16 cellular contexts compared by ENCODE assay signal in the genomic region with DNA sequence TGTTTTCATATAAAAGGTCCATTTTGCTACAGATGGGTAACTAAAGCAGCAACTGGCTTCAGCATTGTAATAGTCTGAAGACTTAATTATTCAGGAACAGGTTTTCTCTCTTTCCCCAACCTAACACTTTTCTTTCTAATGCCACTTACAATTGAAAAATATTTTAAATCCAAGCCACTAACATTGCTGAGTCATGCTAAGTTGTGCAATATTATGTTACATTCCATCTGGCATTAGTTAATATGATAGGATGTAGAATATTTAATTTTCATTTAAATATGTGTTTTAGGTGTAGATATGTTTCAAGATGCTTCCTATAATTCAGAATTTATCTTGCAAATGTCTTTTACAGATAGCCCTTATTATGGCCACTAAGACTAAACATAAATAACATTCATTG.
DNase-seq lines count a peak whose midpoint lies in the region; ATAC-seq, FAIRE-seq and TF ChIP-seq lines count a peak whose summit lies in the region.
"Had no signal": no experiment of that assay in that cellular context is flagged by ENCODE, and none has a peak within 500 bp of the region (broad histone marks: within the 10 kb centered on the region; RNA-seq: fewer than 3 reads in every experiment).

No MANE protein-coding gene starts in this region.

- H2AFZ ChIP-seq in SK-N-SH (ENCODE audit: low read depth): no peak overlapping the region

- POLR2A ChIA-PET in SK-N-SH (lab: Yijun Ruan, JAX): no interaction called here
- POLR2A ChIA-PET in CD8-positive, alpha-beta memory T cell (lab: Charles Lee): no interaction called here

- no peak overlapping the region for H3K9ac ChIP-seq in SK-N-SH
- H3K9ac ChIP-seq: BLaER1 had no signal

- H3K27ac ChIP-seq in SK-N-SH (ENCODE audit: low read depth in 2 of 2, low read length in 1 of 2): peak overlapping the region; percentile 0 to 28; a peak in 2 of 4 replicates
- no peak overlapping the region for H3K27ac ChIP-seq in CD8-positive, alpha-beta memory T cell (ENCODE audit: low read depth, low read length)
- H3K27ac ChIP-seq: BLaER1, epithelial cell of prostate had no signal

- TF ChIP-seq RAD21 in SK-N-SH (IDR thresholded peaks at IDR 0.05; ENCODE audit: low read length): no peak

- TF ChIP-seq EP300 in SK-N-SH (IDR thresholded peaks at IDR 0.05; ENCODE audit: borderline replicate concordance in 1 of 2, low read depth in 1 of 2, low read length in 1 of 2): peak in 1 of 2 experiments; percentile 13; a peak in 1 of 4 replicates

- peaks cover 5% of the 10 kb centered on the region for H3F3A ChIP-seq in SK-N-SH (replicated peaks; ENCODE audit: insufficient read depth)

- no peaks in the 10 kb centered on the region for H3K9me2 ChIP-seq in SK-N-SH

- no peaks in the 10 kb centered on the region for H3K36me3 Mint-ChIP-seq in Calu3 (ENCODE audit: insufficient read depth, unreplicated experiment)
- H3K36me3 Mint-ChIP-seq in CD8-positive, alpha-beta memory T cell: peaks cover 0 to under 1% (median 0%) of the 10 kb centered on the region in 3 donors

- no peaks in the 10 kb centered on the region for H3K27me3 ChIP-seq in SK-N-SH (ENCODE audit: insufficient read depth)
- no peaks in the 10 kb centered on the region for H3K27me3 ChIP-seq in CD8-positive, alpha-beta memory T cell (ENCODE audit: insufficient read depth, low read length, poor library complexity, severe bottlenecking)
- H3K27me3 ChIP-seq: BLaER1 had no signal

- no peak overlapping the region for H3K4me2 ChIP-seq in SK-N-SH
- H3K4me2 ChIP-seq: BLaER1 had no signal

- TF ChIP-seq CTCF in SK-N-SH (IDR thresholded peaks at IDR 0.05): no peak
- no peak for TF ChIP-seq CTCF in fibroblast of the aortic adventitia (IDR thresholded peaks at IDR 0.05; ENCODE audit: insufficient read depth, low read length)
- TF ChIP-seq CTCF in Calu3 (IDR thresholded peaks at IDR 0.05; ENCODE audit: unreplicated experiment): no peak

- H3K4me3 ChIP-seq in SK-N-SH (ENCODE audit: low read depth in 2 of 2, low read length in 1 of 2) (no peak overlapping the region), fibroblast of the aortic adventitia (ENCODE audit: low read depth, low read length) (no peak overlapping the region)
- no peak overlapping the region for H3K4me3 ChIP-seq in CD8-positive, alpha-beta memory T cell (ENCODE audit: low read length)
- H3K4me3 ChIP-seq: BLaER1 had no signal

- peaks cover 2% of the 10 kb centered on the region; the same call in 1 of the 2 replicates for H3K9me3 ChIP-seq in SK-N-SH
- no peaks in the 10 kb centered on the region for H3K9me3 ChIP-seq in CD8-positive, alpha-beta memory T cell (ENCODE audit: low read length)
- H3K9me3 ChIP-seq: BLaER1 had no signal

- intact Hi-C loops in Calu3 (cut with micrococcal nuclease; ENCODE audit: unreplicated experiment): no loop called here

- no peak overlapping the region for H3K4me3 Mint-ChIP-seq in Calu3 (ENCODE audit: low read depth, unreplicated experiment)
- H3K4me3 Mint-ChIP-seq in CD8-positive, alpha-beta memory T cell: no peak overlapping the region
- H3K4me3 Mint-ChIP-seq: central memory CD8-positive, alpha-beta T cell had no signal

- H3K27me3 Mint-ChIP-seq in Calu3 (ENCODE audit: unreplicated experiment): no peaks in the 10 kb centered on the region
- H3K27me3 Mint-ChIP-seq in CD8-positive, alpha-beta memory T cell: no peaks in the 10 kb centered on the region
- H3K27me3 Mint-ChIP-seq: central memory CD8-positive, alpha-beta T cell had no signal

- no peaks in the 10 kb centered on the region for H3K9me3 Mint-ChIP-seq in Calu3 (ENCODE audit: low read depth, unreplicated experiment)
- peaks cover 0 to 9% (median 2%) of the 10 kb centered on the region in 5 donors for H3K9me3 Mint-ChIP-seq in CD8-positive, alpha-beta memory T cell
- H3K9me3 Mint-ChIP-seq: activated T-helper 2 cell treated with anti-CD3 and anti-CD28 coated beads, Interferon-gamma antibody, Interleukin-2, Interleukin-4, amounts not matched to agents 10 μg/mL and 5 μg/mL and 100 μg/mL, durations not matched to agents 14 hours and 24 hours and 36 hours; central memory CD8-positive, alpha-beta T cell had no signal

- no peaks in the 10 kb centered on the region for H4K20me1 ChIP-seq in SK-N-SH (ENCODE audit: insufficient read depth)
- H4K20me1 ChIP-seq: BLaER1 had no signal

- peak; percentile 27 for FAIRE-seq in A204.1 (lab: Jason Lieb, UNC)

- BruUV-seq in Calu3 (replicated peaks; lab: Mats Ljungman, UMichigan): no TSS peak

- ATAC-seq in GM18867 (IDR thresholded peaks at IDR 0.05; ENCODE audit: unreplicated experiment): no peak

- CTCF ChIA-PET in SK-N-SH (lab: Yijun Ruan, JAX): no interaction called here
- CTCF ChIA-PET in Calu3 (lab: Charles Lee): no interaction called here
- CTCF ChIA-PET in CD8-positive, alpha-beta memory T cell (lab: Charles Lee): no interaction called here

- no peak overlapping the region for H3K27ac Mint-ChIP-seq in Calu3 (ENCODE audit: unreplicated experiment)
- H3K27ac Mint-ChIP-seq in CD8-positive, alpha-beta memory T cell: no peak overlapping the region
- H3K27ac Mint-ChIP-seq: activated T-helper 2 cell treated with anti-CD3 and anti-CD28 coated beads, Interferon-gamma antibody, Interleukin-2, Interleukin-4, amounts not matched to agents 10 μg/mL and 5 μg/mL and 100 μg/mL, durations not matched to agents 14 hours and 24 hours and 36 hours had no signal

- no peaks in the 10 kb centered on the region for H3K36me3 ChIP-seq in SK-N-SH (replicated peaks in 1 of 2; ENCODE audit: control insufficient read depth in 1 of 2, insufficient read depth in 2 of 2, low read length in 1 of 2)
- H3K36me3 ChIP-seq in CD8-positive, alpha-beta memory T cell (ENCODE audit: insufficient read depth, low read length): no peaks in the 10 kb centered on the region
- H3K36me3 ChIP-seq: BLaER1 had no signal

- no peaks in the 10 kb centered on the region for H3K79me2 ChIP-seq in SK-N-SH (ENCODE audit: insufficient read depth)

- DNase-seq in H4 (ENCODE audit: low spot score): peak; percentile 11
- DNase-seq in SK-N-SH: no peak
- DNase-seq in fibroblast of the aortic adventitia (ENCODE audit: low read depth): peak; percentile 83
- no peak for DNase-seq in hippocampal formation (lab: John Stamatoyannopoulos, UW)
- no peak for DNase-seq in Calu3
- no peak for DNase-seq in CD8-positive, alpha-beta memory T cell
- DNase-seq: activated CD4-positive, alpha-beta T cell treated with anti-CD3 and anti-CD28 coated beads for 48 hours; GDM1; Karpas-422; NCI-H2107 had no signal

- peaks cover 0 to 10% of the 10 kb centered on the region in 2 experiments; a peak in 2 of 4 replicates for H3K4me1 ChIP-seq in SK-N-SH (ENCODE audit: control insufficient read depth in 1 of 2, insufficient read depth in 2 of 2, low read depth in 1 of 2, low read length in 1 of 2)
- no peaks in the 10 kb centered on the region for H3K4me1 ChIP-seq in CD8-positive, alpha-beta memory T cell (ENCODE audit: insufficient read depth, low read length)
- H3K4me1 ChIP-seq: BLaER1 had no signal

- no peaks in the 10 kb centered on the region for H3K4me1 Mint-ChIP-seq in Calu3 (ENCODE audit: low read depth, unreplicated experiment)
- no peaks in the 10 kb centered on the region for H3K4me1 Mint-ChIP-seq in CD8-positive, alpha-beta memory T cell
- H3K4me1 Mint-ChIP-seq: central memory CD8-positive, alpha-beta T cell had no signal

TF ChIP-seq in SK-N-SH, 30 proteins besides CTCF, POLR2A, EP300 and RAD21:
- no peak for TF ChIP-seq MEF2A (IDR thresholded peaks at IDR 0.05; ENCODE audit: borderline replicate concordance, low read depth)
- peak; percentile 54 for TF ChIP-seq JUND (IDR thresholded peaks at IDR 0.05)
- no peak for TF ChIP-seq ELF1 (IDR thresholded peaks at IDR 0.05)
- no peak for TF ChIP-seq USF2 (IDR thresholded peaks at IDR 0.05; ENCODE audit: borderline replicate concordance, low read depth, low read length)
- no peak for TF ChIP-seq SIN3A (IDR thresholded peaks at IDR 0.05; ENCODE audit: borderline replicate concordance, low read depth, low read length)
- TF ChIP-seq CHD2 (IDR thresholded peaks at IDR 0.05; ENCODE audit: low read length, partially characterized antibody): no peak
- TF ChIP-seq ZBTB33 (IDR thresholded peaks at IDR 0.05; ENCODE audit: borderline replicate concordance, low read depth): no peak
- peak; percentile 83 for TF ChIP-seq TCF12 (IDR thresholded peaks at IDR 0.05)
- TF ChIP-seq GABPA (IDR thresholded peaks at IDR 0.05; ENCODE audit: low read depth): no peak
- TF ChIP-seq FOSL2 (IDR thresholded peaks at IDR 0.05; ENCODE audit: borderline replicate concordance, low read depth): peak; percentile 49; the same call in 1 of the 2 replicates
TF ChIP-seq in SK-N-SH: peak in this region for 3.

Comparison
In these comparisons a context has a peak if more than half of its experiments do, and no peak if none do; other contexts are left out.
1. DNase-seq: peak in H4 (single experiment) and fibroblast of the aortic adventitia (single experiment); none in SK-N-SH (single experiment), hippocampal formation (0 of 2), Calu3 (single experiment) and CD8-positive, alpha-beta memory T cell (0 of 5).